ENCODE assay signal across 8 cellular contexts in the genomic region with DNA sequence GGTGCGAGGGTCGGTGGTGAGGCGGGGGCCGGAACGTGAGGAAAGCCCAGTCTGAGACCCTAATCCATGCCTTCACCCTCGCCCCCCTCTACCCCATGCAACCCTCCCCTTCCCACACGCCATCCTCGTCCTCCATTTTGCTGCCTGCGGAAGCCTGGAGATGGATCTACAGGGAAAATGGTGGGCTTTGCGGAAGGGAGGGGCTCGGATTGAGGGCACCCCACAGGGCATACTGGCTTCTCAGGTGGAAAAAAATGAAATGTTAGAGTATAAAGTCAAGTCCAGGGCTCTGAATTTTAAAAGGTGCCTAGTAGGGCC. TPM values are rescaled to one million over a fixed set of nuclear protein-coding genes. Genes with fewer than 3 reads are reported as not detected.
DNase-seq lines count a peak whose midpoint lies in the region; TF ChIP-seq lines count a peak whose summit lies in the region.

No MANE protein-coding gene starts in this region.

- H3K4me3 Mint-ChIP-seq in endothelial cell (ENCODE audit: unreplicated experiment) (peak overlapping the region; percentile 89), nephron (peak overlapping the region; percentile 89 to 92 (median 91))

- peaks cover 6% of the 10 kb centered on the region for H3K4me1 Mint-ChIP-seq in endothelial cell (ENCODE audit: unreplicated experiment)
- peaks cover 5% of the 10 kb centered on the region for H3K4me1 Mint-ChIP-seq in nephron

- peaks cover 5% of the 10 kb centered on the region for H3K27me3 Mint-ChIP-seq in endothelial cell (ENCODE audit: unreplicated experiment)
- H3K27me3 Mint-ChIP-seq in nephron (ENCODE audit: low read depth), result no peaks in the 10 kb centered on the region

- DNase-seq in NCI-H2107 treated with DMSO at 0.1 percent for 48 hours (lab: John Stamatoyannopoulos, UW; ENCODE audit: unreplicated experiment) (peak; percentile 21), NCI-H2107 (lab: John Stamatoyannopoulos, UW) (no peak), NCI-H2227 treated with DMSO at 0.1 percent for 48 hours (lab: John Stamatoyannopoulos, UW) (peak; percentile 75), endothelial cell (ENCODE audit: low spot score) (no peak), hepatic stellate cell (ENCODE audit: low spot score) (no peak)
- no peak for DNase-seq in stimulated activated CD4-positive, alpha-beta T cell treated with anti-CD3 and anti-CD28 coated beads, Interleukin-4, amount 100 ng/mL, for 4 hours
- no peak for DNase-seq in stimulated activated naive CD4-positive, alpha-beta T cell treated with Interleukin-2 at 50 U/mL for 16 hours (lab: John Stamatoyannopoulos, UW)

- peaks cover 7% of the 10 kb centered on the region for H3K36me3 Mint-ChIP-seq in endothelial cell (ENCODE audit: low read depth, unreplicated experiment)
- peaks cover 21% of the 10 kb centered on the region for H3K36me3 Mint-ChIP-seq in nephron (ENCODE audit: low read depth)

- no peaks in the 10 kb centered on the region for H3K9me3 Mint-ChIP-seq in endothelial cell (ENCODE audit: unreplicated experiment)
- peaks cover 18% of the 10 kb centered on the region for H3K9me3 Mint-ChIP-seq in nephron

- no peak for TF ChIP-seq CTCF in endothelial cell (IDR thresholded peaks at IDR 0.05; ENCODE audit: unreplicated experiment)
- TF ChIP-seq CTCF in nephron (IDR thresholded peaks at IDR 0.05; ENCODE audit: unreplicated experiment in 3 of 3), result no peak

- peak overlapping the region; percentile 93 for H3K27ac Mint-ChIP-seq in endothelial cell (ENCODE audit: unreplicated experiment)
- H3K27ac Mint-ChIP-seq in nephron, result peak overlapping the region; percentile 95 to 97 (median 96)

RNA-seq across cellular contexts. Expression of a gene that starts 0.8 kb away (rescaled TPM):
- 85.0 TPM for total RNA-seq in endothelial cell (ENCODE audit: unreplicated experiment)

RNA-seq across cellular contexts. Expression of a gene that starts 39.2 kb away (rescaled TPM):
- total RNA-seq in endothelial cell (ENCODE audit: unreplicated experiment), result 81.2 TPM

Comparison
In these comparisons a context has a peak if more than half of its experiments do, and no peak if none do; other contexts are left out.
1. DNase-seq: peak in NCI-H2107 treated with DMSO at 0.1 percent for 48 hours (single experiment) and NCI-H2227 treated with DMSO at 0.1 percent for 48 hours (single experiment); none in NCI-H2107 (single experiment), endothelial cell (single experiment), stimulated activated CD4-positive, alpha-beta T cell treated with anti-CD3 and anti-CD28 coated beads, Interleukin-4, amount 100 ng/mL, for 4 hours (0 of 2), hepatic stellate cell (single experiment) and stimulated activated naive CD4-positive, alpha-beta T cell treated with Interleukin-2 at 50 U/mL for 16 hours (single experiment).